In genomic region chr14:104656014-104656714, GRCh38 we compare ENCODE assay signal across 13 cellular contexts. TPM values are rescaled to one million over a fixed set of nuclear protein-coding genes. Genes with fewer than 3 reads are reported as not detected.
DNase-seq lines count a peak whose midpoint lies in the region; FAIRE-seq and TF ChIP-seq lines count a peak whose summit lies in the region.
"Had no signal": no experiment of that assay in that cellular context is flagged by ENCODE, and none has a peak within 500 bp of the region (broad histone marks: within the 10 kb centered on the region; RNA-seq: fewer than 3 reads in every experiment).

No MANE protein-coding gene starts in this region.

- peaks cover 36% of the 10 kb centered on the region for H3K9me3 Mint-ChIP-seq in endodermal cell

- no peak overlapping the region for H3K4me3 ChIP-seq in OCI-LY1 (ENCODE audit: low read depth, low read length, poor library complexity, severe bottlenecking)
- H3K4me3 ChIP-seq in endodermal cell (ENCODE audit: low read length) = no peak overlapping the region
- H3K4me3 ChIP-seq in spleen = no peak overlapping the region
- H3K4me3 ChIP-seq: hepatocyte, thoracic aorta had no signal

- TF ChIP-seq POLR2A in spleen (IDR thresholded peaks at IDR 0.05) = no peak

- H3K4me1 Mint-ChIP-seq in endodermal cell = no peaks in the 10 kb centered on the region

- peak overlapping the region; percentile 84 for H3K27ac ChIP-seq in OCI-LY1 (ENCODE audit: low read depth, low read length, poor library complexity, severe bottlenecking)
- no peak overlapping the region for H3K27ac ChIP-seq in endodermal cell (ENCODE audit: low read depth, low read length)
- peak overlapping the region in 7 of 8 donors; percentile 41 to 93 (median 81) for H3K27ac ChIP-seq in spleen
- H3K27ac ChIP-seq: hepatocyte, HL-60, thoracic aorta had no signal

- H3K79me2 ChIP-seq in OCI-LY1 (ENCODE audit: insufficient read depth, low read length) = no peaks in the 10 kb centered on the region
- H3K79me2 ChIP-seq: hepatocyte had no signal

- H3K9ac ChIP-seq in OCI-LY1 (ENCODE audit: low read length) (no peak overlapping the region; the same call in 1 of the 2 replicates), endodermal cell (ENCODE audit: extremely low read depth, low read length, poor library complexity, severe bottlenecking) (no peak overlapping the region)

- peaks cover 51% of the 10 kb centered on the region for H3K4me1 ChIP-seq in OCI-LY1 (ENCODE audit: insufficient read depth, low read length, severe bottlenecking)
- no peaks in the 10 kb centered on the region for H3K4me1 ChIP-seq in endodermal cell (ENCODE audit: control insufficient read depth, insufficient read depth, low read length)
- H3K4me1 ChIP-seq in spleen = peaks cover 12 to 67% (median 54%) of the 10 kb centered on the region in 6 donors

- WGBS in endodermal cell (ENCODE audit: insufficient coverage in 1 of 2, insufficient read length in 1 of 2), 2 experiments = 86 to 87% methylated on average over 10 to 29 of the region's 29 CpGs
- WGBS in spleen, 5 donors = 56 to 71% (median 61%) methylated on average over 29 of the region's 29 CpGs

- H3K27me3 ChIP-seq in OCI-LY1 (ENCODE audit: insufficient read depth, low read length) (peaks cover 15% of the 10 kb centered on the region; the same call in 1 of the 2 replicates), endodermal cell (ENCODE audit: control insufficient read depth, insufficient read depth, low read length, poor library complexity, severe bottlenecking) (no peaks in the 10 kb centered on the region), spleen (replicated peaks in 1 of 7) (peaks cover 0 to 18% (median 5%) of the 10 kb centered on the region in 7 donors)
- H3K27me3 ChIP-seq: hepatocyte had no signal

- H3K9me3 ChIP-seq in OCI-LY1 (ENCODE audit: low read length) (peaks cover 10% of the 10 kb centered on the region; the same call in 1 of the 2 replicates), endodermal cell (ENCODE audit: control insufficient read depth, low read length) (peaks cover 11% of the 10 kb centered on the region), spleen (peaks cover 0 to 19% (median 9%) of the 10 kb centered on the region in 8 donors)
- H3K9me3 ChIP-seq: thoracic aorta had no signal

- H3K36me3 ChIP-seq in OCI-LY1 (ENCODE audit: insufficient read depth, low read length) = no peaks in the 10 kb centered on the region
- H3K36me3 ChIP-seq in endodermal cell (ENCODE audit: control insufficient read depth, insufficient read depth, low read length) = no peaks in the 10 kb centered on the region
- no peaks in the 10 kb centered on the region for H3K36me3 ChIP-seq in spleen
- H3K36me3 ChIP-seq: thoracic aorta had no signal

- peak overlapping the region; percentile 2; the same call in 1 of the 2 replicates for H3K4me2 ChIP-seq in OCI-LY1 (ENCODE audit: low read length)
- H3K4me2 ChIP-seq: hepatocyte had no signal

- H3K27ac Mint-ChIP-seq in endodermal cell = no peak overlapping the region

- peak; percentile 23 for FAIRE-seq in GM19239 (lab: Jason Lieb, UNC)

- no peak overlapping the region for H3K4me3 Mint-ChIP-seq in endodermal cell

- intact Hi-C loops in spleen (cut with DNase I; ENCODE audit: low total_unique reads) = no loop called here

- H3F3A ChIP-seq in OCI-LY1 (ENCODE audit: insufficient read depth, low read length) = no peaks in the 10 kb centered on the region

- peaks cover 6% of the 10 kb centered on the region for H3K36me3 Mint-ChIP-seq in endodermal cell (ENCODE audit: low read depth)

- no peak for TF ChIP-seq CTCF in OCI-LY1 (IDR thresholded peaks at IDR 0.05; ENCODE audit: low read length)
- no peak for TF ChIP-seq CTCF in endodermal cell (conservative IDR thresholded peaks at IDR 0.05)
- no peak for TF ChIP-seq CTCF in spleen (IDR thresholded peaks at IDR 0.05 in 8 of 11, conservative IDR thresholded peaks at IDR 0.05 in 3 of 11)

- no peaks in the 10 kb centered on the region for H3K9me2 ChIP-seq in OCI-LY1 (ENCODE audit: low read depth, low read length)

- H3K27me3 Mint-ChIP-seq in endodermal cell (ENCODE audit: insufficient read depth) = peaks cover 43% of the 10 kb centered on the region

- no peak for DNase-seq in GM19239 (ENCODE audit: insufficient read length, low spot score)
- DNase-seq in endodermal cell = peak; percentile 39
- peak; percentile 86 for DNase-seq in spleen
- DNase-seq in AML-193 (lab: John Stamatoyannopoulos, UW) = no peak
- no peak for DNase-seq in ecto neural progenitor cell (ENCODE audit: low spot score)
- DNase-seq in activated CD4-positive, alpha-beta T cell treated with anti-CD3 and anti-CD28 coated beads for 4 hours = no peak
- DNase-seq: erythroblast, NCI-H2107, T-helper 1 cell had no signal

- H4K20me1 ChIP-seq in OCI-LY1 (ENCODE audit: insufficient read depth, low read length) = no peaks in the 10 kb centered on the region

- H2AFZ ChIP-seq in OCI-LY1 (ENCODE audit: low read length) = no peak overlapping the region
- H2AFZ ChIP-seq: hepatocyte had no signal

RNA-seq across cellular contexts. Expression of gene INF2, which starts 33.3 kb away (rescaled TPM):
- 100 to 1,000 TPM in 1 of 2 donors, 10 to 100 TPM in 1; 99.7 to 114 TPM for total RNA-seq in endodermal cell
- polyA plus RNA-seq in endodermal cell (2013, experiment 1 of 2) = 35.2 TPM
- polyA plus RNA-seq in endodermal cell (2013, experiment 2 of 2) = 35.8 TPM
- total RNA-seq in spleen = 100 to 1,000 TPM in 3 of 7 donors, 10 to 100 TPM in 4; 66.9 to 110 (median 96.4) TPM
- 100 to 1,000 TPM in 2 of 3 donors, 10 to 100 TPM in 1; 56.6 to 120 (median 102) TPM for polyA plus RNA-seq in spleen

RNA-seq across cellular contexts. Expression of gene TMEM179, which starts 51.6 kb away (rescaled TPM):
- 10 to 100 TPM in 1 of 2 donors, 1 to 10 TPM in 1; 8.2 to 15.7 TPM for total RNA-seq in endodermal cell
- 4.0 TPM for polyA plus RNA-seq in endodermal cell (2013, experiment 1 of 2)
- 4.0 TPM for polyA plus RNA-seq in endodermal cell (2013, experiment 2 of 2)
- total RNA-seq in spleen = not detected
- polyA plus RNA-seq in spleen = under 1 TPM in 1 of 3 donors, not detected in 2; 0.08 TPM
- total RNA-seq: thoracic aorta had no signal

Comparison
In these comparisons a context has a peak if more than half of its experiments do, and no peak if none do; other contexts are left out.
1. DNase-seq: peak in endodermal cell (single experiment) and spleen (single experiment); none in GM19239 (single experiment), AML-193 (0 of 2), ecto neural progenitor cell (single experiment) and activated CD4-positive, alpha-beta T cell treated with anti-CD3 and anti-CD28 coated beads for 4 hours (0 of 2).
2. RNA of gene TMEM179, which starts 51.6 kb away (total RNA-seq): 8.2 to 15.7 TPM in endodermal cell; not detected in spleen; every median in the first group is over 4 times any median in the second.